1 cellular context compared by ENCODE assay signal in the genomic region with DNA sequence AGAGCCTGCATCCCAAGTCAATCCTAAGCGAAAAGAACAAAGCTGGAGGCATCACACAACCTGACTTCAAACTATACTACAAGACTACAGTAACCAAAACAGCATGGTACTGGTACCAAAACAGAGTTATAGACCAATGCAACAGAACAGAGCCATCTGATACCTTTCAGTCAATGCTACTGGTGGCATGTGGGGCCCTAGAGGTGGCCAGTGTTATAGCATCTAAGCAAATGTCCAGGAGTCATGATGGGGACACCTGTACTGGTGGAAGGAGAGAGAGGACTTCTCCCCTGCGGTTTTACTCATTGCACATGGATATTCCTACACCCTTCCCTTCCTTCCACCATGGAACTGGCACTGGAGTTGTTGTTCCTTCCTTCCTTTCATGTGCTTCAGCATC.
TF ChIP-seq lines count a peak whose summit lies in the region.

No MANE protein-coding gene starts in this region.

TF ChIP-seq in HepG2, 621 proteins besides CTCF, POLR2A, EP300 and RAD21 (continued from another document):
- TF ChIP-seq, protein P1, sequence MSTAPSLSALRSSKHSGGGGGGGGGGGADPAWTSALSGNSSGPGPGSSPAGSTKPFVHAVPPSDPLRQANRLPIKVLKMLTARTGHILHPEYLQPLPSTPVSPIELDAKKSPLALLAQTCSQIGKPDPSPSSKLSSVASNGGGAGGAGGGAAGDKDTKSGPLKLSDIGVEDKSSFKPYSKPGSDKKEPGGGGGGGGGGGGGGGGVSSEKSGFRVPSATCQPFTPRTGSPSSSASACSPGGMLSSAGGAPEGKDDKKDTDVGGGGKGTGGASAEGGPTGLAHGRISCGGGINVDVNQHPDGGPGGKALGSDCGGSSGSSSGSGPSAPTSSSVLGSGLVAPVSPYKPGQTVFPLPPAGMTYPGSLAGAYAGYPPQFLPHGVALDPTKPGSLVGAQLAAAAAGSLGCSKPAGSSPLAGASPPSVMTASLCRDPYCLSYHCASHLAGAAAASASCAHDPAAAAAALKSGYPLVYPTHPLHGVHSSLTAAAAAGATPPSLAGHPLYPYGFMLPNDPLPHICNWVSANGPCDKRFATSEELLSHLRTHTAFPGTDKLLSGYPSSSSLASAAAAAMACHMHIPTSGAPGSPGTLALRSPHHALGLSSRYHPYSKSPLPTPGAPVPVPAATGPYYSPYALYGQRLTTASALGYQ (CRISPR knock-in tag; IDR thresholded peaks at IDR 0.05), result no peak
- TF ChIP-seq, protein P2, sequence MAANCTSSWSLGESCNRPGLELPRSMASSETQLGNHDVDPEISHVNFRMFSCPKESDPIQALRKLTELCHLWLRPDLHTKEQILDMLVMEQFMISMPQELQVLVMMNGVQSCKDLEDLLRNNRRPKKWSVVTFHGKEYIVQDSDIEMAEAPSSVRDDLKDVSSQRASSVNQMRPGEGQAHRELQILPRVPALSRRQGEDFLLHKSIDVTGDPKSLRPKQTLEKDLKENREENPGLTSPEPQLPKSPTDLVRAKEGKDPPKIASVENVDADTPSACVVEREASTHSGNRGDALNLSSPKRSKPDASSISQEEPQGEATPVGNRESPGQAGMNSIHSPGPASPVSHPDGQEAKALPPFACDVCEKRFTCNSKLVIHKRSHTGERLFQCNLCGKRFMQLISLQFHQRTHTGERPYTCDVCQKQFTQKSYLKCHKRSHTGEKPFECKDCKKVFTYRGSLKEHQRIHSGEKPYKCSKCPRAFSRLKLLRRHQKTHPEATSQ (CRISPR knock-in tag; IDR thresholded peaks at IDR 0.05; ENCODE audit: borderline replicate concordance), result no peak
- no peak for TF ChIP-seq NAIF1 (CRISPR knock-in tag; IDR thresholded peaks at IDR 0.05; ENCODE audit: borderline replicate concordance)
- no peak for TF ChIP-seq GTF2F1 (IDR thresholded peaks at IDR 0.05; ENCODE audit: low read length)
- TF ChIP-seq ZNF296 (CRISPR knock-in tag; conservative IDR thresholded peaks at IDR 0.05), result no peak
